1 cellular context compared by ENCODE assay signal in the genomic region with DNA sequence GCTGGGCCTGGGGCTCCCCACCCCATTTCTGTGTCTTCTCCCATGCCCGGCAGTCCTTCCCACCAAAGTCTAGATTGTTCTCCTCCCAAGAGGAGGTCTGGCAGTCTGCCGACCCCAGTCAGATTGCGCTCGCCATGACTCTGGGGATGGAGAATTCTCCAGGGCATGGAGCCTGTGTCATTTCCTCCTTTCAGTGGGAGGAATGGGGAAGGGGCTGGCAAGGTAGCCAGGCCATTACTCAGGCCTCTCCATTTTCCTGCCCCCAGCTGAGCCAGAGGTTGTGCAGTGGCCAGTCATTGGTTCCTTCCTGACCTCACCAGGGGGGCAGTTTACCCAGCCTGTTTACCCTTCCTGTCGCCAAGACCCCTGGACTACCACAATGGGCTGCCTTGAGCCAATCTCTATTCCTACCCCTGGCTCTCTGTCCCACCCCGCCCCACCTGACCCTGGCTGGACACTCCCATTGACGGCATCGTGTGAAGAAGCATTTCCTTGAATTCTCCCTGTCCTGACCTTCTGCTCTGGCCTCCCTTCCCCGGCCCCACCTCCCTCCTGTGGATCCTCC.
TF ChIP-seq lines count a peak whose summit lies in the region.

No MANE protein-coding gene starts in this region.

TF ChIP-seq in K562, 482 proteins besides CTCF, POLR2A, EP300 and RAD21:
- TF ChIP-seq, protein P1, sequence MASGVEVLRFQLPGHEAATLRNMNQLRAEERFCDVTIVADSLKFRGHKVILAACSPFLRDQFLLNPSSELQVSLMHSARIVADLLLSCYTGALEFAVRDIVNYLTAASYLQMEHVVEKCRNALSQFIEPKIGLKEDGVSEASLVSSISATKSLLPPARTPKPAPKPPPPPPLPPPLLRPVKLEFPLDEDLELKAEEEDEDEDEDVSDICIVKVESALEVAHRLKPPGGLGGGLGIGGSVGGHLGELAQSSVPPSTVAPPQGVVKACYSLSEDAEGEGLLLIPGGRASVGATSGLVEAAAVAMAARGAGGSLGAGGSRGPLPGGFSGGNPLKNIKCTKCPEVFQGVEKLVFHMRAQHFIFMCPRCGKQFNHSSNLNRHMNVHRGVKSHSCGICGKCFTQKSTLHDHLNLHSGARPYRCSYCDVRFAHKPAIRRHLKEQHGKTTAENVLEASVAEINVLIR (CRISPR knock-in tag; IDR thresholded peaks at IDR 0.05) = no peak
- TF ChIP-seq, protein P2, sequence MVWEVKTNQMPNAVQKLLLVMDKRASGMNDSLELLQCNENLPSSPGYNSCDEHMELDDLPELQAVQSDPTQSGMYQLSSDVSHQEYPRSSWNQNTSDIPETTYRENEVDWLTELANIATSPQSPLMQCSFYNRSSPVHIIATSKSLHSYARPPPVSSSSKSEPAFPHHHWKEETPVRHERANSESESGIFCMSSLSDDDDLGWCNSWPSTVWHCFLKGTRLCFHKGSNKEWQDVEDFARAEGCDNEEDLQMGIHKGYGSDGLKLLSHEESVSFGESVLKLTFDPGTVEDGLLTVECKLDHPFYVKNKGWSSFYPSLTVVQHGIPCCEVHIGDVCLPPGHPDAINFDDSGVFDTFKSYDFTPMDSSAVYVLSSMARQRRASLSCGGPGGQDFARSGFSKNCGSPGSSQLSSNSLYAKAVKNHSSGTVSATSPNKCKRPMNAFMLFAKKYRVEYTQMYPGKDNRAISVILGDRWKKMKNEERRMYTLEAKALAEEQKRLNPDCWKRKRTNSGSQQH (CRISPR knock-in tag; IDR thresholded peaks at IDR 0.05) = no peak
- TF ChIP-seq ZNF583 (CRISPR knock-in tag; IDR thresholded peaks at IDR 0.05) (no peak), CBX5 (IDR thresholded peaks at IDR 0.05; ENCODE audit: borderline replicate concordance, low read depth) (no peak), FIP1L1 (IDR thresholded peaks at IDR 0.05; ENCODE audit: low read depth, low read length, poor library complexity, severe bottlenecking) (no peak)
- TF ChIP-seq, protein P3, sequence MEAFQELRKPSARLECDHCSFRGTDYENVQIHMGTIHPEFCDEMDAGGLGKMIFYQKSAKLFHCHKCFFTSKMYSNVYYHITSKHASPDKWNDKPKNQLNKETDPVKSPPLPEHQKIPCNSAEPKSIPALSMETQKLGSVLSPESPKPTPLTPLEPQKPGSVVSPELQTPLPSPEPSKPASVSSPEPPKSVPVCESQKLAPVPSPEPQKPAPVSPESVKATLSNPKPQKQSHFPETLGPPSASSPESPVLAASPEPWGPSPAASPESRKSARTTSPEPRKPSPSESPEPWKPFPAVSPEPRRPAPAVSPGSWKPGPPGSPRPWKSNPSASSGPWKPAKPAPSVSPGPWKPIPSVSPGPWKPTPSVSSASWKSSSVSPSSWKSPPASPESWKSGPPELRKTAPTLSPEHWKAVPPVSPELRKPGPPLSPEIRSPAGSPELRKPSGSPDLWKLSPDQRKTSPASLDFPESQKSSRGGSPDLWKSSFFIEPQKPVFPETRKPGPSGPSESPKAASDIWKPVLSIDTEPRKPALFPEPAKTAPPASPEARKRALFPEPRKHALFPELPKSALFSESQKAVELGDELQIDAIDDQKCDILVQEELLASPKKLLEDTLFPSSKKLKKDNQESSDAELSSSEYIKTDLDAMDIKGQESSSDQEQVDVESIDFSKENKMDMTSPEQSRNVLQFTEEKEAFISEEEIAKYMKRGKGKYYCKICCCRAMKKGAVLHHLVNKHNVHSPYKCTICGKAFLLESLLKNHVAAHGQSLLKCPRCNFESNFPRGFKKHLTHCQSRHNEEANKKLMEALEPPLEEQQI (IDR thresholded peaks at IDR 0.05) = no peak
